Comparison of ENCODE assay signal across 8 cellular contexts in genomic region chr1:109426278-109427170, GRCh38. TPM values are rescaled to one million over a fixed set of nuclear protein-coding genes. Genes with fewer than 3 reads are reported as not detected.
DNase-seq lines count a peak whose midpoint lies in the region; FAIRE-seq and TF ChIP-seq lines count a peak whose summit lies in the region.

TSS of gene PSMA5 (minus strand) at chr1:109426448. CDS start at chr1:109426330, 118 bp downstream.

- no peaks in the 10 kb centered on the region for H3K27me3 ChIP-seq in neuronal stem cell (ENCODE audit: control insufficient read depth in 3 of 3, insufficient read depth in 3 of 3, low read depth in 1 of 3, low read length in 3 of 3)

- peak; percentile 73 for FAIRE-seq in frontal cortex (lab: Jason Lieb, UNC)

- no peak within 1 kb of the TSS for H3K4ac ChIP-seq in neuronal stem cell (ENCODE audit: low read length)

- no peaks in the 10 kb centered on the region for H3K27me3 Mint-ChIP-seq in activated naive CD4-positive, alpha-beta T cell treated with anti-CD3 and anti-CD28 coated beads for 36 hours (ENCODE audit: low read depth)

- H4K91ac ChIP-seq in neuronal stem cell (ENCODE audit: low read depth, low read length, poor library complexity): no peak within 1 kb of the TSS

- H3K23ac ChIP-seq in neuronal stem cell (ENCODE audit: low read depth, low read length, poor library complexity): peak within 1 kb of the TSS; percentile 94

- H3K9me3 Mint-ChIP-seq in activated naive CD4-positive, alpha-beta T cell treated with anti-CD3 and anti-CD28 coated beads for 36 hours: no peaks in the 10 kb centered on the region

- no peak within 1 kb of the TSS for H2BK120ac ChIP-seq in neuronal stem cell (ENCODE audit: low read depth, low read length)

- no peak within 1 kb of the TSS for H4K8ac ChIP-seq in neuronal stem cell (ENCODE audit: low read depth, low read length)

- peak within 1 kb of the TSS; percentile 76 for H3K27ac ChIP-seq in neuronal stem cell (replicated peaks; ENCODE audit: low read length)

- H3K4me3 ChIP-seq in HFF-Myc (replicated peaks; ENCODE audit: low read depth, low read length) (peak within 1 kb of the TSS; percentile 94), neuronal stem cell (ENCODE audit: low read length in 2 of 2) (peak within 1 kb of the TSS; percentile 81 to 92)

- no peak within 1 kb of the TSS for H2BK15ac ChIP-seq in neuronal stem cell (ENCODE audit: low read length)

- peak within 1 kb of the TSS; percentile 51 for H2AK5ac ChIP-seq in neuronal stem cell (ENCODE audit: low read depth, low read length)

- no CpG with 5 or more reads among the region's 51 CpGs for WGBS in neuronal stem cell (ENCODE audit: extremely low coverage in 2 of 2, insufficient read length in 2 of 2, insufficient replicate concordance in 1 of 2), 2 donors

- H3K9me3 ChIP-seq in neuronal stem cell (replicated peaks in 1 of 2; ENCODE audit: control insufficient read depth in 2 of 2, insufficient read depth in 1 of 2, low read depth in 1 of 2, low read length in 2 of 2): no peaks in the 10 kb centered on the region

- peak within 1 kb of the TSS; percentile 94 for H3K4me3 Mint-ChIP-seq in activated naive CD4-positive, alpha-beta T cell treated with anti-CD3 and anti-CD28 coated beads for 36 hours

- no peak within 1 kb of the TSS for H2BK12ac ChIP-seq in neuronal stem cell (ENCODE audit: low read length)

- peaks cover 9% of the 10 kb centered on the region for H3K79me1 ChIP-seq in neuronal stem cell (ENCODE audit: low read depth, low read length)

- TF ChIP-seq CTCF in HFF-Myc (IDR thresholded peaks at IDR 0.05; ENCODE audit: low read depth, low read length, missing control alignments) (no peak), subcutaneous adipose tissue (IDR thresholded peaks at IDR 0.05; ENCODE audit: low read depth) (no peak)

- H3K27ac Mint-ChIP-seq in activated naive CD4-positive, alpha-beta T cell treated with anti-CD3 and anti-CD28 coated beads for 36 hours: peak within 1 kb of the TSS; percentile 97

- peak within 1 kb of the TSS; percentile 67 for H3K18ac ChIP-seq in neuronal stem cell (ENCODE audit: low read length)

- DNase-seq in GM03348 (ENCODE audit: low spot score) (peak; percentile 98), HFF-Myc (ENCODE audit: extremely low read depth, low read depth) (peak; percentile 97), NAMALWA (ENCODE audit: low spot score) (peak; percentile 99), SK-N-DZ (ENCODE audit: low spot score) (peak; percentile 99), frontal cortex (ENCODE audit: low spot score in 2 of 2) (peak; percentile 76 to 89), neuronal stem cell (ENCODE audit: low spot score) (peak; percentile 96)
- DNase-seq in activated naive CD4-positive, alpha-beta T cell treated with anti-CD3 and anti-CD28 coated beads for 36 hours: peak; percentile 98

- H2BK5ac ChIP-seq in neuronal stem cell (ENCODE audit: low read length): no peak within 1 kb of the TSS

- peaks cover 0 to 8% of the 10 kb centered on the region in 2 donors for H3K36me3 ChIP-seq in neuronal stem cell (replicated peaks in 1 of 2; ENCODE audit: control insufficient read depth in 2 of 2, insufficient read depth in 2 of 2, low read length in 2 of 2)

- intact Hi-C loops in activated naive CD4-positive, alpha-beta T cell treated with anti-CD3 and anti-CD28 coated beads for 36 hours (cut with micrococcal nuclease): loop anchor here (1.0 to 10.0 kb wide), 12 partner anchors 41 to 608 kb away; partner anchors contain the start of genes AHCYL1, ATXN7L2, CLCC1 and GNAI3

- H3K4me1 ChIP-seq in neuronal stem cell (ENCODE audit: control insufficient read depth in 2 of 2, insufficient read depth in 1 of 2, low read depth in 1 of 2, low read length in 2 of 2): peaks cover 2 to 11% of the 10 kb centered on the region in 2 donors

- CTCF ChIA-PET in activated naive CD4-positive, alpha-beta T cell treated with anti-CD3 and anti-CD28 coated beads for 36 hours (lab: Charles Lee): interaction anchor here (0.6 to 4.2 kb wide), 9 partner anchors 21 to 214 kb away, joined by 3 to 34 read pairs (median 3); partner anchors contain the start of genes AMIGO1, ATXN7L2, CYB561D1 and SORT1

- H3K14ac ChIP-seq in neuronal stem cell (ENCODE audit: low read length): no peak within 1 kb of the TSS

- H3K4me2 ChIP-seq in neuronal stem cell (ENCODE audit: insufficient read depth, low read length, poor library complexity, severe bottlenecking): peak within 1 kb of the TSS; percentile 73

- peaks cover 33% of the 10 kb centered on the region for H3K4me1 Mint-ChIP-seq in activated naive CD4-positive, alpha-beta T cell treated with anti-CD3 and anti-CD28 coated beads for 36 hours (ENCODE audit: low read depth)

- H3K36me3 Mint-ChIP-seq in activated naive CD4-positive, alpha-beta T cell treated with anti-CD3 and anti-CD28 coated beads for 36 hours (ENCODE audit: low read depth): peaks cover 25% of the 10 kb centered on the region

- H2AFZ ChIP-seq in neuronal stem cell (ENCODE audit: low read length): peak within 1 kb of the TSS; percentile 81

- peak within 1 kb of the TSS; percentile 95 for H3K9ac ChIP-seq in neuronal stem cell (ENCODE audit: low read depth, low read length, poor library complexity)

RNA-seq across cellular contexts. Expression of gene PSMA5, which starts in this region (rescaled TPM):
- polyA plus RNA-seq in SK-N-DZ (2014; cell fraction: cytosol; rRNA removed): 78.4 and 79.9 TPM in 2 replicates
- 45.1 and 46.8 TPM in 2 replicates for polyA plus RNA-seq in SK-N-DZ (2014; cell fraction: nucleus; rRNA removed)
- total RNA-seq in activated naive CD4-positive, alpha-beta T cell treated with anti-CD3 and anti-CD28 coated beads for 36 hours: 100 to 1,000 TPM; 181 to 202 TPM
- 35.1 TPM for total RNA-seq in frontal cortex
- polyA plus RNA-seq in neuronal stem cell (2013, experiment 1 of 2): 55.7 TPM
- 55.9 TPM for polyA plus RNA-seq in neuronal stem cell (2013, experiment 2 of 2)
- 10 to 100 TPM; 15.1 to 46.0 (median 30.3) TPM for total RNA-seq in subcutaneous adipose tissue

Comparison
In these comparisons a context has a peak if more than half of its experiments do, and no peak if none do; other contexts are left out.
1. Peak in every context shown above with its lines: DNase-seq, H3K4me3 ChIP-seq and H3K27ac ChIP-seq.